Comparison of ENCODE assay signal across 25 cellular contexts in genomic region chr15:62534996-62535395, GRCh38.
"Had no signal": no experiment of that assay in that cellular context is flagged by ENCODE, and none has a peak within 500 bp of the region (broad histone marks: within the 10 kb centered on the region; RNA-seq: fewer than 3 reads in every experiment).

No MANE protein-coding gene starts in this region.

- H3K4me3 Mint-ChIP-seq: activated CD8-positive, alpha-beta T cell treated with anti-CD3 and anti-CD28 coated beads, Interleukin-2, amount 10 ng/mL, durations not matched to agents 7 days and 5 days; activated T-helper 17 cell treated with anti-CD3 and anti-CD28 coated beads, Interleukin-2, amount 50 U/mL, for 72 hours; naive B cell; stimulated activated effector memory CD8-positive, alpha-beta T cell treated with anti-CD3 and anti-CD28 coated beads, Interleukin-12 subunit alpha, Interleukin-12 subunit beta, amount 100 ng/mL, for 72 hours; stimulated activated naive CD8-positive, alpha-beta T cell treated with anti-CD3 and anti-CD28 coated beads, Interleukin-15, amount 100 ng/mL, for 72 hours had no signal

- H3K27ac Mint-ChIP-seq: activated CD8-positive, alpha-beta T cell treated with anti-CD3 and anti-CD28 coated beads, Interleukin-2, amount 10 ng/mL, durations not matched to agents 7 days and 5 days; activated naive CD4-positive, alpha-beta T cell treated with anti-CD3 and anti-CD28 coated beads, Interleukin-2, amount 50 U/mL, for 72 hours; activated T-helper 17 cell treated with anti-CD3 and anti-CD28 coated beads, Interleukin-2, amount 50 U/mL, for 72 hours; naive B cell; stimulated activated effector memory CD8-positive, alpha-beta T cell treated with anti-CD3 and anti-CD28 coated beads, Interleukin-12 subunit alpha, Interleukin-12 subunit beta, amount 100 ng/mL, for 72 hours had no signal

- DNase-seq: activated CD4-positive, alpha-beta T cell treated with anti-CD3 and anti-CD28 coated beads for 1 hour; activated CD4-positive, alpha-beta T cell treated with anti-CD3 and anti-CD28 coated beads, Interleukin-2, amount 50 U/mL, for 1 hour; activated CD8-positive, alpha-beta T cell treated with anti-CD3 and anti-CD28 coated beads, Interleukin-2, amount 10 ng/mL, durations not matched to agents 7 days and 5 days; adrenal gland; colonic mucosa; dorsolateral prefrontal cortex; esophagus squamous epithelium; heart left ventricle; lower lobe of right lung; mesendoderm; naive B cell; occipital lobe; right lobe of liver; small intestine; stimulated activated CD4-positive, alpha-beta T cell treated with anti-CD3 and anti-CD28 coated beads, Interleukin-2, amount 100 ng/mL, for 24 hours; stimulated activated naive CD8-positive, alpha-beta T cell treated with anti-CD3 and anti-CD28 coated beads, Interleukin-15, amount 100 ng/mL, for 72 hours; SW 1271; T-helper 2 cell; upper lobe of left lung had no signal

- H3K4me1 ChIP-seq: adrenal gland, breast epithelium, colonic mucosa, esophagus squamous epithelium, gastroesophageal sphincter, lower lobe of right lung, right lobe of liver, upper lobe of left lung had no signal

- H3K9me3 Mint-ChIP-seq: activated naive CD4-positive, alpha-beta T cell treated with anti-CD3 and anti-CD28 coated beads, Interleukin-2, amount 50 U/mL, for 72 hours; activated T-helper 17 cell treated with anti-CD3 and anti-CD28 coated beads, Interleukin-2, amount 50 U/mL, for 72 hours; stimulated activated effector memory CD8-positive, alpha-beta T cell treated with anti-CD3 and anti-CD28 coated beads, Interleukin-12 subunit alpha, Interleukin-12 subunit beta, amount 100 ng/mL, for 72 hours; stimulated activated naive CD8-positive, alpha-beta T cell treated with anti-CD3 and anti-CD28 coated beads, Interleukin-15, amount 100 ng/mL, for 72 hours had no signal

- H3K27me3 ChIP-seq: adrenal gland, breast epithelium, colonic mucosa, dorsolateral prefrontal cortex, esophagus squamous epithelium, gastroesophageal sphincter, heart left ventricle, right lobe of liver, upper lobe of left lung had no signal

- ATAC-seq: activated CD8-positive, alpha-beta T cell treated with anti-CD3 and anti-CD28 coated beads, Interleukin-2, amount 10 ng/mL, durations not matched to agents 7 days and 5 days; activated naive CD4-positive, alpha-beta T cell treated with anti-CD3 and anti-CD28 coated beads, Interleukin-2, amount 50 U/mL, for 72 hours; activated T-helper 17 cell treated with anti-CD3 and anti-CD28 coated beads, Interleukin-2, amount 50 U/mL, for 72 hours; gastroesophageal sphincter; lower lobe of right lung; right lobe of liver; stimulated activated naive CD8-positive, alpha-beta T cell treated with anti-CD3 and anti-CD28 coated beads, Interleukin-15, amount 100 ng/mL, for 72 hours had no signal

- H3K36me3 Mint-ChIP-seq: activated naive CD4-positive, alpha-beta T cell treated with anti-CD3 and anti-CD28 coated beads, Interleukin-2, amount 50 U/mL, for 72 hours; naive B cell; stimulated activated effector memory CD8-positive, alpha-beta T cell treated with anti-CD3 and anti-CD28 coated beads, Interleukin-12 subunit alpha, Interleukin-12 subunit beta, amount 100 ng/mL, for 72 hours had no signal

- H3K4me3 ChIP-seq: adrenal gland, breast epithelium, colonic mucosa, dorsolateral prefrontal cortex, esophagus squamous epithelium, gastroesophageal sphincter, heart left ventricle, lower lobe of right lung, right lobe of liver, upper lobe of left lung had no signal

- H3K9me3 ChIP-seq: adrenal gland, breast epithelium, colonic mucosa, esophagus squamous epithelium, gastroesophageal sphincter, heart left ventricle, lower lobe of right lung, right lobe of liver, upper lobe of left lung had no signal

- H3K36me3 ChIP-seq: adrenal gland, breast epithelium, colonic mucosa, esophagus squamous epithelium, gastroesophageal sphincter, heart left ventricle, lower lobe of right lung, right lobe of liver, upper lobe of left lung had no signal

- H3K27ac ChIP-seq: adrenal gland, breast epithelium, colonic mucosa, dorsolateral prefrontal cortex, esophagus squamous epithelium, gastroesophageal sphincter, heart left ventricle, lower lobe of right lung, right lobe of liver, upper lobe of left lung, VCaP had no signal

- H3K4me1 Mint-ChIP-seq: activated T-helper 17 cell treated with anti-CD3 and anti-CD28 coated beads, Interleukin-2, amount 50 U/mL, for 72 hours; naive B cell; stimulated activated effector memory CD8-positive, alpha-beta T cell treated with anti-CD3 and anti-CD28 coated beads, Interleukin-12 subunit alpha, Interleukin-12 subunit beta, amount 100 ng/mL, for 72 hours; stimulated activated naive CD8-positive, alpha-beta T cell treated with anti-CD3 and anti-CD28 coated beads, Interleukin-15, amount 100 ng/mL, for 72 hours had no signal
